In genomic region chr9:12784461-12785250, GRCh38 we compare ENCODE assay signal across 8 cellular contexts. TPM values are rescaled to one million over a fixed set of nuclear protein-coding genes. Genes with fewer than 3 reads are reported as not detected.
DNase-seq lines count a peak whose midpoint lies in the region; ATAC-seq, FAIRE-seq and TF ChIP-seq lines count a peak whose summit lies in the region.

No MANE protein-coding gene starts in this region.

- peak overlapping the region; percentile 35 for H3K4me3 Mint-ChIP-seq in osteocyte (ENCODE audit: unreplicated experiment)
- no peak overlapping the region for H3K4me3 Mint-ChIP-seq in activated CD4-positive, alpha-beta T cell treated with anti-CD3 and anti-CD28 coated beads, Interleukin-2, amount 10 ng/mL, durations not matched to agents 24 days and 14 days
- no peak overlapping the region for H3K4me3 Mint-ChIP-seq in activated naive CD4-positive, alpha-beta T cell treated with anti-CD3 and anti-CD28 coated beads for 36 hours

- ATAC-seq in GM19025 (IDR thresholded peaks at IDR 0.05; ENCODE audit: low read depth, unreplicated experiment), result peak; percentile 81
- no peak for ATAC-seq in GM19455 (IDR thresholded peaks at IDR 0.05; ENCODE audit: unreplicated experiment)
- no peak for ATAC-seq in GM19397 (IDR thresholded peaks at IDR 0.05; ENCODE audit: unreplicated experiment)

- FAIRE-seq in HTR-8/SVneo (lab: Jason Lieb, UNC), result peak; percentile 55

- no peak for TF ChIP-seq CTCF in coronary artery (IDR thresholded peaks at IDR 0.05)
- TF ChIP-seq CTCF in osteocyte (IDR thresholded peaks at IDR 0.05), result no peak

- H3K4me3 ChIP-seq in coronary artery, result peak overlapping the region; percentile 46

- CTCF ChIA-PET in activated naive CD4-positive, alpha-beta T cell treated with anti-CD3 and anti-CD28 coated beads for 36 hours (lab: Charles Lee), result no interaction called here

- H3K27me3 Mint-ChIP-seq in osteocyte (ENCODE audit: unreplicated experiment), result no peaks in the 10 kb centered on the region
- H3K27me3 Mint-ChIP-seq in activated CD4-positive, alpha-beta T cell treated with anti-CD3 and anti-CD28 coated beads, Interleukin-2, amount 10 ng/mL, durations not matched to agents 24 days and 14 days, result no peaks in the 10 kb centered on the region
- no peaks in the 10 kb centered on the region for H3K27me3 Mint-ChIP-seq in activated naive CD4-positive, alpha-beta T cell treated with anti-CD3 and anti-CD28 coated beads for 36 hours (ENCODE audit: low read depth)

- H3K9me3 Mint-ChIP-seq in osteocyte (ENCODE audit: unreplicated experiment), result peaks cover 21% of the 10 kb centered on the region
- no peaks in the 10 kb centered on the region for H3K9me3 Mint-ChIP-seq in activated CD4-positive, alpha-beta T cell treated with anti-CD3 and anti-CD28 coated beads, Interleukin-2, amount 10 ng/mL, durations not matched to agents 24 days and 14 days
- H3K9me3 Mint-ChIP-seq in activated naive CD4-positive, alpha-beta T cell treated with anti-CD3 and anti-CD28 coated beads for 36 hours, result peaks cover 7% of the 10 kb centered on the region

- peaks cover 53% of the 10 kb centered on the region for H3K4me1 Mint-ChIP-seq in osteocyte (ENCODE audit: unreplicated experiment)
- no peaks in the 10 kb centered on the region for H3K4me1 Mint-ChIP-seq in activated CD4-positive, alpha-beta T cell treated with anti-CD3 and anti-CD28 coated beads, Interleukin-2, amount 10 ng/mL, durations not matched to agents 24 days and 14 days
- H3K4me1 Mint-ChIP-seq in activated naive CD4-positive, alpha-beta T cell treated with anti-CD3 and anti-CD28 coated beads for 36 hours (ENCODE audit: low read depth), result no peaks in the 10 kb centered on the region

- peaks cover 43% of the 10 kb centered on the region for H3K36me3 Mint-ChIP-seq in osteocyte (ENCODE audit: unreplicated experiment)
- no peaks in the 10 kb centered on the region for H3K36me3 Mint-ChIP-seq in activated CD4-positive, alpha-beta T cell treated with anti-CD3 and anti-CD28 coated beads, Interleukin-2, amount 10 ng/mL, durations not matched to agents 24 days and 14 days (ENCODE audit: low read depth)
- no peaks in the 10 kb centered on the region for H3K36me3 Mint-ChIP-seq in activated naive CD4-positive, alpha-beta T cell treated with anti-CD3 and anti-CD28 coated beads for 36 hours (ENCODE audit: low read depth)

- peak overlapping the region; percentile 86 to 88 for H3K27ac ChIP-seq in coronary artery

- H3K27ac Mint-ChIP-seq in osteocyte (ENCODE audit: unreplicated experiment), result peak overlapping the region; percentile 92
- H3K27ac Mint-ChIP-seq in activated CD4-positive, alpha-beta T cell treated with anti-CD3 and anti-CD28 coated beads, Interleukin-2, amount 10 ng/mL, durations not matched to agents 24 days and 14 days, result no peak overlapping the region
- H3K27ac Mint-ChIP-seq in activated naive CD4-positive, alpha-beta T cell treated with anti-CD3 and anti-CD28 coated beads for 36 hours, result no peak overlapping the region

- DNase-seq in HTR-8/SVneo (ENCODE audit: insufficient read length, low spot score) (no peak), coronary artery (ENCODE audit: low spot score) (peak; percentile 90), osteocyte (ENCODE audit: extremely low spot score, unreplicated experiment) (no peak)
- no peak for DNase-seq in activated CD4-positive, alpha-beta T cell treated with anti-CD3 and anti-CD28 coated beads, Interleukin-2, amount 10 ng/mL, durations not matched to agents 24 days and 14 days
- no peak for DNase-seq in activated naive CD4-positive, alpha-beta T cell treated with anti-CD3 and anti-CD28 coated beads for 36 hours

- intact Hi-C loops in activated CD4-positive, alpha-beta T cell treated with anti-CD3 and anti-CD28 coated beads, Interleukin-2, amount 10 ng/mL, durations not matched to agents 24 days and 14 days (cut with micrococcal nuclease), result no loop called here
- intact Hi-C loops in activated naive CD4-positive, alpha-beta T cell treated with anti-CD3 and anti-CD28 coated beads for 36 hours (cut with micrococcal nuclease), result no loop called here

RNA-seq across cellular contexts. Expression of gene LURAP1L, which starts 9.8 kb away (rescaled TPM):
- total RNA-seq in osteocyte, result 46.3 and 49.8 TPM in 2 replicates
- total RNA-seq in activated CD4-positive, alpha-beta T cell treated with anti-CD3 and anti-CD28 coated beads, Interleukin-2, amount 10 ng/mL, durations not matched to agents 24 days and 14 days, result not detected in 2 replicates
- not detected for total RNA-seq in activated naive CD4-positive, alpha-beta T cell treated with anti-CD3 and anti-CD28 coated beads for 36 hours

Comparison
In these comparisons a context has a peak if more than half of its experiments do, and no peak if none do; other contexts are left out.
1. RNA of gene LURAP1L, which starts 9.8 kb away (total RNA-seq): 46.3 to 49.8 TPM in osteocyte; not detected in activated CD4-positive, alpha-beta T cell treated with anti-CD3 and anti-CD28 coated beads, Interleukin-2, amount 10 ng/mL, durations not matched to agents 24 days and 14 days and not detected in activated naive CD4-positive, alpha-beta T cell treated with anti-CD3 and anti-CD28 coated beads for 36 hours; every median in the first group is over 10 times any median in the second.